In the genomic region with DNA sequence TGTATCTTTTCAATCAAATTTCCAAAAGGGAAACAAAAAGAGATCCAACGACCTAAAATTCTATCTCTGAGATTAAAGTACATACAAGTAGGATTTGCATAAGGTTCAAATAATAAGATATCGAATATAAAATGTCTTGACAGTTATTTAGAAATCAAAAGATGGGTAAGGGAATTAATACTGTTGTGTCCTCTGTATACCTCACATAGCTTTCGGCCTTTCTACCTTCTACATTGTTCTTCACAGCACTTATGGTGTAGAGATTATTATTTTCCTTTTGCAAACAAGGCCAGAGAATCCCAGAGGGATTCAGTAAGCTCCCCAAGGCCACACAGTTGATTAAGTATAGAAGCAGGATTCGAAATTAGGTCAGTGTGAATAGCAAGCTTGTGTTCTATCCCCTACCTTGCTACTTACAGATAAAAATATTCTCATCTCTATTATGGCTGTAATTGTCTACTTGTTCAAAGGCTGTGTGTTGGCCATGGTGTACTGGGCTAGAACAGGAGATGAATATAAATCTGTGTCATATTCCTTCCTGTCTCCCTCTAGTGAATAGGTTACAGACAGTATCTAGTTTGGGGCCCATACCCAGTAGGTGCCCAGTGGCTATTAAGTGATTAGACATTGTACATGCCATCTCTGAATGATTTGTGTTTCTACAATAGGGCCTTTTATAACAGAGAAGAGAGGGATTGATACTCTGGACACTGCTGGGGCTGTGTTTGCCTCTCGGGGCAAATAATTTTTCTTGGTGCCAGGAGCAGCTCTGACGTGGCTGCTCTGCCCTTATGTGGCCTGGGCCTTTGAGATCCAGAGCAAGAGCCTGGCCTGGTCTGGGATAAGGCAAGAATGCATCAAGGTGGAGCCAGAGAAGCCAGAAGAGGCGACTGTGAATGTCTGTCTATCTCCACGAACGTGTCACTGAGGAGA, we compare ENCODE assay signal across 14 cellular contexts.
A peak's percentile ranks its signal among the peaks of the same experiment; 100 is the strongest.
DNase-seq lines count a peak whose midpoint lies in the region; TF ChIP-seq lines count a peak whose summit lies in the region.
"Had no signal": no experiment of that assay in that cellular context is flagged by ENCODE, and none has a peak within 500 bp of the region (broad histone marks: within the 10 kb centered on the region; RNA-seq: fewer than 3 reads in every experiment).

No MANE protein-coding gene starts in this region.

- intact Hi-C loops in CD14-positive monocyte (cut with micrococcal nuclease), result no loop called here

- peak overlapping the region; percentile 61 for H3K4me2 ChIP-seq in skeletal muscle satellite cell (ENCODE audit: low read length)

- no peak overlapping the region for H3K4me3 ChIP-seq in brain microvascular endothelial cell (ENCODE audit: low read depth, low read length)
- peak overlapping the region; percentile 18 for H3K4me3 ChIP-seq in skeletal muscle satellite cell (ENCODE audit: low read length)

- peaks cover 35% of the 10 kb centered on the region for H3K4me1 ChIP-seq in skeletal muscle satellite cell (ENCODE audit: control insufficient read depth, insufficient read depth, low read length)

- peak overlapping the region; percentile 84 for H3K9ac ChIP-seq in skeletal muscle satellite cell (ENCODE audit: low read depth, low read length)

- H3K27ac Mint-ChIP-seq in progenitor cell of endocrine pancreas (no peak overlapping the region), CD14-positive monocyte (no peak overlapping the region)
- H3K27ac Mint-ChIP-seq: activated naive CD4-positive, alpha-beta T cell treated with anti-CD3 and anti-CD28 coated beads, Interleukin-2, amount 10 ng/mL, durations not matched to agents 7 days and 5 days; CD4-positive, alpha-beta memory T cell; T-cell had no signal

- peak; percentile 7 for DNase-seq in HK-2 (ENCODE audit: unreplicated experiment)
- peak; percentile 1 for DNase-seq in brain microvascular endothelial cell
- peak; percentile 74 for DNase-seq in islet precursor cell
- DNase-seq in progenitor cell of endocrine pancreas (ENCODE audit: low spot score, unreplicated experiment), result no peak
- no peak for DNase-seq in CD14-positive monocyte (ENCODE audit: low spot score)
- no peak for DNase-seq in GF-D8 (lab: John Stamatoyannopoulos, UW)
- DNase-seq in NCI-H1694 (lab: John Stamatoyannopoulos, UW), result no peak
- DNase-seq: activated CD4-positive, alpha-beta T cell treated with anti-CD3 and anti-CD28 coated beads, Interleukin-2, amount 50 U/mL, for 48 hours; activated naive CD4-positive, alpha-beta T cell treated with anti-CD3 and anti-CD28 coated beads, Interleukin-2, amount 10 ng/mL, durations not matched to agents 7 days and 5 days; CD4-positive, alpha-beta memory T cell; erythroblast; NCI-H82; T-cell had no signal

- H3K9me3 ChIP-seq in skeletal muscle satellite cell (replicated peaks; ENCODE audit: low read length), result no peaks in the 10 kb centered on the region

- no peak for TF ChIP-seq CTCF in brain microvascular endothelial cell (IDR thresholded peaks at IDR 0.05; ENCODE audit: low read depth, low read length, missing control alignments)
- no peak for TF ChIP-seq CTCF in progenitor cell of endocrine pancreas (IDR thresholded peaks at IDR 0.05; ENCODE audit: unreplicated experiment)
- TF ChIP-seq CTCF in CD14-positive monocyte (IDR thresholded peaks at IDR 0.05), result no peak

- H3K4me1 Mint-ChIP-seq in progenitor cell of endocrine pancreas (ENCODE audit: low read depth) (peaks cover 9% of the 10 kb centered on the region), CD14-positive monocyte (peaks cover 3% of the 10 kb centered on the region)
- H3K4me1 Mint-ChIP-seq: activated naive CD4-positive, alpha-beta T cell treated with anti-CD3 and anti-CD28 coated beads, Interleukin-2, amount 10 ng/mL, durations not matched to agents 7 days and 5 days; CD4-positive, alpha-beta memory T cell; T-cell had no signal

- no peak overlapping the region for H3K4me3 Mint-ChIP-seq in progenitor cell of endocrine pancreas (ENCODE audit: low read depth)
- H3K4me3 Mint-ChIP-seq in CD14-positive monocyte, result no peak overlapping the region
- H3K4me3 Mint-ChIP-seq: activated naive CD4-positive, alpha-beta T cell treated with anti-CD3 and anti-CD28 coated beads, Interleukin-2, amount 10 ng/mL, durations not matched to agents 7 days and 5 days; CD4-positive, alpha-beta memory T cell; T-cell had no signal

- H3K9me3 Mint-ChIP-seq in progenitor cell of endocrine pancreas (ENCODE audit: low read depth) (no peaks in the 10 kb centered on the region), CD14-positive monocyte (peaks cover 0 to 7% (median 0%) of the 10 kb centered on the region in 7 donors)
- H3K9me3 Mint-ChIP-seq: activated naive CD4-positive, alpha-beta T cell treated with anti-CD3 and anti-CD28 coated beads, Interleukin-2, amount 10 ng/mL, durations not matched to agents 7 days and 5 days had no signal

- H3K36me3 ChIP-seq in brain microvascular endothelial cell (replicated peaks) (no peaks in the 10 kb centered on the region), skeletal muscle satellite cell (ENCODE audit: insufficient read depth, low read length) (no peaks in the 10 kb centered on the region)

- in situ Hi-C loops in brain microvascular endothelial cell (cut with HindIII; ENCODE audit: low pct_ligation_motif_present, low sequenced_read_pairs), result no loop called here

- H3K27me3 Mint-ChIP-seq in progenitor cell of endocrine pancreas (no peaks in the 10 kb centered on the region), CD14-positive monocyte (ENCODE audit: low read depth in 3 of 3) (peaks cover 0 to 4% (median 0%) of the 10 kb centered on the region in 3 donors)
- H3K27me3 Mint-ChIP-seq: activated naive CD4-positive, alpha-beta T cell treated with anti-CD3 and anti-CD28 coated beads, Interleukin-2, amount 10 ng/mL, durations not matched to agents 7 days and 5 days; CD4-positive, alpha-beta memory T cell; T-cell had no signal

- H3K27me3 ChIP-seq in brain microvascular endothelial cell (replicated peaks), result no peaks in the 10 kb centered on the region
- no peaks in the 10 kb centered on the region for H3K27me3 ChIP-seq in skeletal muscle satellite cell (ENCODE audit: control insufficient read depth, insufficient read depth, low read length)

- H3K27ac ChIP-seq in brain microvascular endothelial cell, result peak overlapping the region; percentile 82

- H3K36me3 Mint-ChIP-seq in progenitor cell of endocrine pancreas (ENCODE audit: insufficient read depth), result no peaks in the 10 kb centered on the region
- H3K36me3 Mint-ChIP-seq in CD14-positive monocyte, result no peaks in the 10 kb centered on the region
- H3K36me3 Mint-ChIP-seq: activated naive CD4-positive, alpha-beta T cell treated with anti-CD3 and anti-CD28 coated beads, Interleukin-2, amount 10 ng/mL, durations not matched to agents 7 days and 5 days; CD4-positive, alpha-beta memory T cell; T-cell had no signal

Comparison
In these comparisons a context has a peak if more than half of its experiments do, and no peak if none do; other contexts are left out.
1. DNase-seq: peak in HK-2 (single experiment), brain microvascular endothelial cell (single experiment) and islet precursor cell (single experiment); none in progenitor cell of endocrine pancreas (single experiment), CD14-positive monocyte (single experiment), GF-D8 (single experiment) and NCI-H1694 (single experiment).